Comparison of ENCODE assay signal across 16 cellular contexts in genomic region chr18:43662657-43663056, GRCh38.
DNase-seq lines count a peak whose midpoint lies in the region; ATAC-seq and TF ChIP-seq lines count a peak whose summit lies in the region.
"Had no signal": no experiment of that assay in that cellular context is flagged by ENCODE, and none has a peak within 500 bp of the region (broad histone marks: within the 10 kb centered on the region; RNA-seq: fewer than 3 reads in every experiment).

No MANE protein-coding gene starts in this region.

- BruUV-seq in IMR-90 (replicated peaks; lab: Mats Ljungman, UMichigan) (no TSS peak), mammary epithelial cell (replicated peaks; lab: Mats Ljungman, UMichigan) (no TSS peak)

- H3K14ac ChIP-seq in IMR-90 (replicated peaks; ENCODE audit: low read depth, low read length), result peak overlapping the region; percentile 91

- no peaks in the 10 kb centered on the region for H3K79me2 ChIP-seq in mammary epithelial cell (ENCODE audit: insufficient read depth, low read length)

- H3K4me1 ChIP-seq in IMR-90 (ENCODE audit: control insufficient read depth, insufficient read depth, low read length) (peaks cover 6% of the 10 kb centered on the region), mammary epithelial cell (ENCODE audit: insufficient read depth, low read length) (peaks cover 9% of the 10 kb centered on the region)
- H3K4me1 ChIP-seq: thyroid gland had no signal

- H3K9me3 Mint-ChIP-seq in activated naive CD4-positive, alpha-beta T cell treated with anti-CD3 and anti-CD28 coated beads for 36 hours, result peaks cover 10% of the 10 kb centered on the region
- H3K9me3 Mint-ChIP-seq: mesothelial cell of epicardium had no signal

- peak overlapping the region; percentile 81; the same call in 1 of the 2 replicates for H3K56ac ChIP-seq in IMR-90 (ENCODE audit: extremely low read depth, insufficient read depth, low read length)

- no peak overlapping the region for H3K27ac Mint-ChIP-seq in activated naive CD4-positive, alpha-beta T cell treated with anti-CD3 and anti-CD28 coated beads for 36 hours
- H3K27ac Mint-ChIP-seq: B cell, mesothelial cell of epicardium had no signal

- 0 out of 3 replicates have a peak overlapping the region, but pooled peaks have one; percentile 67 for H2BK15ac ChIP-seq in IMR-90 (ENCODE audit: low read depth, low read length)

- CTCF ChIA-PET in AG04449 (lab: Yijun Ruan, JAX), result interaction anchor here (1.3 kb wide), 2 partner anchors 37 to 41 kb away, joined by 3 read pairs; no protein-coding TSS in a partner anchor
- CTCF ChIA-PET in IMR-90 (lab: Yijun Ruan, JAX), result no interaction called here
- CTCF ChIA-PET in mammary epithelial cell (lab: Charles Lee; ENCODE audit: low non-redundant PET), result no interaction called here
- CTCF ChIA-PET in activated naive CD4-positive, alpha-beta T cell treated with anti-CD3 and anti-CD28 coated beads for 36 hours (lab: Charles Lee), result no interaction called here

- H3K23ac ChIP-seq in IMR-90 (ENCODE audit: low read depth, low read length), result peak overlapping the region; percentile 94; the same call in 1 of the 2 replicates

- no peak overlapping the region for H2AK5ac ChIP-seq in IMR-90 (ENCODE audit: low read depth, low read length)

- no peaks in the 10 kb centered on the region for H3K27me3 ChIP-seq in IMR-90 (ENCODE audit: control insufficient read depth, insufficient read depth, low read length)
- no peaks in the 10 kb centered on the region for H3K27me3 ChIP-seq in mammary epithelial cell (ENCODE audit: insufficient read depth, low read length)
- H3K27me3 ChIP-seq: thyroid gland had no signal

- POLR2A ChIA-PET in AG04449 (lab: Yijun Ruan, JAX) (no interaction called here), IMR-90 (lab: Charles Lee; ENCODE audit: unreplicated experiment) (no interaction called here)

- dilution Hi-C loops in IMR-90 (cut with HindIII; ENCODE audit: low sequenced_read_pairs, unreplicated experiment), result no loop called here
- dilution Hi-C loops in mammary epithelial cell (cut with HindIII; ENCODE audit: low sequenced_read_pairs), result no loop called here

- no peaks in the 10 kb centered on the region for H3K4me1 Mint-ChIP-seq in activated naive CD4-positive, alpha-beta T cell treated with anti-CD3 and anti-CD28 coated beads for 36 hours (ENCODE audit: low read depth)
- H3K4me1 Mint-ChIP-seq: B cell had no signal

- in situ Hi-C loops in IMR-90 (cut with MboI; ENCODE audit: low sequenced_read_pairs), result no loop called here
- in situ Hi-C loops in mammary epithelial cell (cut with MboI; ENCODE audit: low sequenced_read_pairs in 2 of 2), result no loop called here

- H3K36me3 ChIP-seq in IMR-90 (ENCODE audit: control insufficient read depth, insufficient read depth, low read length) (no peaks in the 10 kb centered on the region), mammary epithelial cell (ENCODE audit: insufficient read depth, low read length) (no peaks in the 10 kb centered on the region)
- H3K36me3 ChIP-seq: thyroid gland had no signal

- H4K91ac ChIP-seq in IMR-90 (ENCODE audit: insufficient read depth, low read depth, low read length), result no peak overlapping the region; the same call in 1 of the 2 replicates

- H3K4ac ChIP-seq in IMR-90 (ENCODE audit: low read depth, low read length), result peak overlapping the region; percentile 96; the same call in 1 of the 2 replicates

- no peak overlapping the region for H3K9ac ChIP-seq in IMR-90 (ENCODE audit: low read depth, low read length)
- no peak overlapping the region for H3K9ac ChIP-seq in mammary epithelial cell (ENCODE audit: insufficient read depth, low read length)

- H3K18ac ChIP-seq in IMR-90 (ENCODE audit: low read depth, low read length), result no peak overlapping the region; the same call in 1 of the 2 replicates

- H2AK9ac ChIP-seq in IMR-90 (replicated peaks; ENCODE audit: low read depth, low read length, poor library complexity), result no peak overlapping the region

- H2BK20ac ChIP-seq in IMR-90 (ENCODE audit: low read depth, low read length), result peak overlapping the region; percentile 98

- peak; percentile 78 for DNase-seq in AG04449 (ENCODE audit: low read depth, low spot score)
- peak; percentile 93 for DNase-seq in IMR-90
- peak; percentile 45 for DNase-seq in mammary epithelial cell
- DNase-seq in kidney tubule cell (ENCODE audit: low spot score), result peak; percentile 75
- DNase-seq in central memory CD4-positive, alpha-beta T cell, result no peak
- DNase-seq in activated naive CD4-positive, alpha-beta T cell treated with anti-CD3 and anti-CD28 coated beads for 36 hours, result no peak
- DNase-seq in stimulated activated CD4-positive, alpha-beta T cell treated with anti-CD3 and anti-CD28 coated beads, Interleukin-4, amount 100 ng/mL, for 4 hours, result no peak
- DNase-seq: activated CD4-positive, alpha-beta T cell treated with anti-CD3 and anti-CD28 coated beads, Interleukin-2, amount 50 U/mL, for 48 hours; activated effector memory CD4-positive, alpha-beta T cell treated with anti-CD3 and anti-CD28 coated beads, Interleukin-2, amount 50 U/mL, for 16 hours; dermis blood vessel endothelial cell; hippocampal formation; NCI-H146; thyroid gland had no signal

- no peak for TF ChIP-seq RAD21 in IMR-90 (IDR thresholded peaks at IDR 0.05; ENCODE audit: low read length)

- no peak overlapping the region for H4K5ac ChIP-seq in IMR-90 (ENCODE audit: low read depth, low read length)

- peaks cover 3% of the 10 kb centered on the region; the same call in 1 of the 2 replicates for H3K9me1 ChIP-seq in IMR-90 (ENCODE audit: insufficient read depth, low read length)

- H3K4me2 ChIP-seq in IMR-90 (ENCODE audit: low read depth, low read length), result peak overlapping the region; percentile 96; the same call in 1 of the 2 replicates
- no peak overlapping the region for H3K4me2 ChIP-seq in mammary epithelial cell (ENCODE audit: insufficient read depth, low read depth, low read length)

- H3K36me3 Mint-ChIP-seq in activated naive CD4-positive, alpha-beta T cell treated with anti-CD3 and anti-CD28 coated beads for 36 hours (ENCODE audit: low read depth), result no peaks in the 10 kb centered on the region
- H3K36me3 Mint-ChIP-seq: mesothelial cell of epicardium had no signal

- H4K8ac ChIP-seq in IMR-90 (ENCODE audit: low read depth in 2 of 2, low read length in 2 of 2), result peak overlapping the region in 1 of 2 experiments; percentile 93; a peak in 1 of 4 replicates

- ATAC-seq in IMR-90 (ENCODE audit: low read depth) (peak; percentile 73), HG03520 (IDR thresholded peaks at IDR 0.05; ENCODE audit: unreplicated experiment) (no peak)

- no CpG with 5 or more reads among the region's 4 CpGs for WGBS in IMR-90 (ENCODE audit: extremely low coverage in 2 of 2, insufficient read length in 1 of 2), 2 experiments
- WGBS in mammary epithelial cell (ENCODE audit: low coverage, missing lambda C conversion rate), result 74% methylated on average over 4 of the region's 4 CpGs

- H3K79me1 ChIP-seq in IMR-90 (ENCODE audit: low read depth in 1 of 2, low read length in 2 of 2), result no peaks in the 10 kb centered on the region

- TF ChIP-seq CTCF in AG04449 (IDR thresholded peaks at IDR 0.05; ENCODE audit: insufficient read depth, low read length, missing control alignments) (no peak), IMR-90 (conservative IDR thresholded peaks at IDR 0.05; ENCODE audit: low read depth, low read length) (no peak), mammary epithelial cell (conservative IDR thresholded peaks at IDR 0.05 in 1 of 2, IDR thresholded peaks at IDR 0.05 in 1 of 2; ENCODE audit: extremely low read depth in 1 of 2, insufficient read depth in 1 of 2, low read depth in 1 of 2, low read length in 2 of 2) (no peak)

- no peak overlapping the region for H3K4me3 Mint-ChIP-seq in activated naive CD4-positive, alpha-beta T cell treated with anti-CD3 and anti-CD28 coated beads for 36 hours
- H3K4me3 Mint-ChIP-seq: B cell, mesothelial cell of epicardium had no signal

- peak overlapping the region; percentile 90 for H2BK5ac ChIP-seq in IMR-90 (ENCODE audit: low read depth, low read length, poor library complexity, severe bottlenecking)

- intact Hi-C loops in IMR-90 (cut with micrococcal nuclease) (loop anchor here (10.0 kb wide), 2 partner anchors 272 to 1572 kb away; no protein-coding TSS in a partner anchor), mammary epithelial cell (cut with micrococcal nuclease) (loop anchor here (5.0 kb wide), 1 partner anchor 125 kb away; no protein-coding TSS in a partner anchor)
- intact Hi-C loops in activated naive CD4-positive, alpha-beta T cell treated with anti-CD3 and anti-CD28 coated beads for 36 hours (cut with micrococcal nuclease), result no loop called here

- no peak for TF ChIP-seq POLR2A in IMR-90 (IDR thresholded peaks at IDR 0.05; ENCODE audit: low read depth, low read length)

- H3K4me3 ChIP-seq in AG04449 (ENCODE audit: low read depth, low read length) (peak overlapping the region; percentile 38), IMR-90 (ENCODE audit: insufficient read depth, low read depth, low read length) (peak overlapping the region; percentile 13; the same call in 1 of the 2 replicates), mammary epithelial cell (replicated peaks in 1 of 3; ENCODE audit: insufficient read depth in 1 of 3, low read depth in 2 of 3, low read length in 3 of 3) (no peak overlapping the region)
- H3K4me3 ChIP-seq: thyroid gland had no signal

- no peaks in the 10 kb centered on the region for H3K27me3 Mint-ChIP-seq in activated naive CD4-positive, alpha-beta T cell treated with anti-CD3 and anti-CD28 coated beads for 36 hours (ENCODE audit: low read depth)
- H3K27me3 Mint-ChIP-seq: B cell had no signal

- H2BK120ac ChIP-seq in IMR-90 (ENCODE audit: low read depth, low read length), result peak overlapping the region; percentile 99

- no peaks in the 10 kb centered on the region for H3K9me3 ChIP-seq in IMR-90 (ENCODE audit: control insufficient read depth, insufficient read depth, low read length)
- no peaks in the 10 kb centered on the region for H3K9me3 ChIP-seq in mammary epithelial cell (replicated peaks; ENCODE audit: insufficient read depth, low read length)
- H3K9me3 ChIP-seq: thyroid gland had no signal

- H2AFZ ChIP-seq in IMR-90 (replicated peaks; ENCODE audit: low read length, poor library complexity) (no peak overlapping the region), mammary epithelial cell (ENCODE audit: low read depth, low read length) (no peak overlapping the region)

- H4K20me1 ChIP-seq in IMR-90 (ENCODE audit: insufficient read depth, low read length), result no peaks in the 10 kb centered on the region
- no peaks in the 10 kb centered on the region for H4K20me1 ChIP-seq in mammary epithelial cell (ENCODE audit: insufficient read depth, low read length)

- H3K27ac ChIP-seq in IMR-90 (ENCODE audit: insufficient read depth, low read length) (no peak overlapping the region), mammary epithelial cell (ENCODE audit: insufficient read depth, low read depth, low read length) (no peak overlapping the region)
- H3K27ac ChIP-seq: thyroid gland had no signal

Comparison
In these comparisons a context has a peak if more than half of its experiments do, and no peak if none do; other contexts are left out.
1. DNase-seq: peak in AG04449 (single experiment), IMR-90 (single experiment), mammary epithelial cell (single experiment) and kidney tubule cell (single experiment); none in central memory CD4-positive, alpha-beta T cell (single experiment), activated naive CD4-positive, alpha-beta T cell treated with anti-CD3 and anti-CD28 coated beads for 36 hours (single experiment) and stimulated activated CD4-positive, alpha-beta T cell treated with anti-CD3 and anti-CD28 coated beads, Interleukin-4, amount 100 ng/mL, for 4 hours (0 of 2).
2. H3K4me3 ChIP-seq: peak in AG04449 (single experiment) and IMR-90 (single experiment); none in mammary epithelial cell (0 of 3).